13 cellular contexts compared by ENCODE assay signal in the genomic region with DNA sequence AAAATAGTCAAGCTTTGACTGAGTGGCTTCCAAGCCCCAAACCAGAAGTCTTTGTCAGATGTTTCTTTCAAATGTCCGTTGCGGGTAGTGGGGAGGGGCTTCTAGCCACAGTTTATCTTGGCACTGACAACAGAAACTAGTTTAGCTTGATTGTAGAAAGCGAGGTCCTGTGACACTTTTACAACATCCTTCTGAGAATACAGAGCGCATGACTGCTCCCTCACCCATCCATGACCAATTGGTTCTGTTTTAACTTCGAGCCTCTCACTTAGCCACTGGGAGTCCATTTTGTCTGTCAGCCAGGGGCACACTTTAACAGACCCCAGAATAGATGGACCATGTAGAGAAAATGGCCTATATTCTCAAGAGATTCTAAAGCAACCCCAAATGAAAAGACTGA.
DNase-seq lines count a peak whose midpoint lies in the region; ATAC-seq and TF ChIP-seq lines count a peak whose summit lies in the region.
"Had no signal": no experiment of that assay in that cellular context is flagged by ENCODE, and none has a peak within 500 bp of the region (broad histone marks: within the 10 kb centered on the region; RNA-seq: fewer than 3 reads in every experiment).

No MANE protein-coding gene starts in this region.

- intact Hi-C loops in posterior vena cava (cut with DNase I): no loop called here
- intact Hi-C loops in breast epithelium (cut with DNase I; ENCODE audit: low total_unique reads): no loop called here

- 0 out of 2 replicates have a peak overlapping the region, but pooled peaks have one; percentile 17 for H3K4me3 ChIP-seq in Karpas-422 (ENCODE audit: low read length)
- H3K4me3 ChIP-seq in breast epithelium: no peak overlapping the region
- H3K4me3 ChIP-seq: psoas muscle had no signal

- H3K9me2 ChIP-seq in Karpas-422 (replicated peaks; ENCODE audit: insufficient read depth, low read length): no peaks in the 10 kb centered on the region

- H3K27ac ChIP-seq in Karpas-422 (ENCODE audit: low read length): no peak overlapping the region
- H3K27ac ChIP-seq in breast epithelium: no peak overlapping the region
- H3K27ac ChIP-seq: psoas muscle had no signal

- H3K4me3 Mint-ChIP-seq in nephron: no peak overlapping the region
- H3K4me3 Mint-ChIP-seq in stimulated activated naive CD8-positive, alpha-beta T cell treated with anti-CD3 and anti-CD28 coated beads, Interleukin-15, amount 100 ng/mL, for 72 hours: no peak overlapping the region

- H4K20me1 ChIP-seq in Karpas-422 (ENCODE audit: insufficient read depth, low read depth, low read length): no peaks in the 10 kb centered on the region

- H3K9me3 Mint-ChIP-seq in nephron: peaks cover 6% of the 10 kb centered on the region
- peaks cover 0 to 5% of the 10 kb centered on the region in 2 donors for H3K9me3 Mint-ChIP-seq in stimulated activated naive CD8-positive, alpha-beta T cell treated with anti-CD3 and anti-CD28 coated beads, Interleukin-15, amount 100 ng/mL, for 72 hours

- peak overlapping the region; percentile 63 to 78 (median 74) for H3K27ac Mint-ChIP-seq in nephron
- no peak overlapping the region for H3K27ac Mint-ChIP-seq in stimulated activated naive CD8-positive, alpha-beta T cell treated with anti-CD3 and anti-CD28 coated beads, Interleukin-15, amount 100 ng/mL, for 72 hours

- H3K36me3 ChIP-seq in Karpas-422 (ENCODE audit: insufficient read depth, low read length) (no peaks in the 10 kb centered on the region), breast epithelium (no peaks in the 10 kb centered on the region)

- TF ChIP-seq CTCF in nephron (IDR thresholded peaks at IDR 0.05; ENCODE audit: unreplicated experiment in 3 of 3) (no peak), breast epithelium (IDR thresholded peaks at IDR 0.05) (no peak)

- H3K4me1 ChIP-seq in Karpas-422 (ENCODE audit: low read length) (peaks cover 28% of the 10 kb centered on the region), breast epithelium (no peaks in the 10 kb centered on the region)
- H3K4me1 ChIP-seq: psoas muscle had no signal

- peaks cover 5% of the 10 kb centered on the region for H3K4me1 Mint-ChIP-seq in nephron
- H3K4me1 Mint-ChIP-seq in stimulated activated naive CD8-positive, alpha-beta T cell treated with anti-CD3 and anti-CD28 coated beads, Interleukin-15, amount 100 ng/mL, for 72 hours: no peaks in the 10 kb centered on the region

- H3K27me3 Mint-ChIP-seq in nephron (ENCODE audit: low read depth): no peaks in the 10 kb centered on the region
- H3K27me3 Mint-ChIP-seq in stimulated activated naive CD8-positive, alpha-beta T cell treated with anti-CD3 and anti-CD28 coated beads, Interleukin-15, amount 100 ng/mL, for 72 hours: no peaks in the 10 kb centered on the region

- ATAC-seq in GM18870 (IDR thresholded peaks at IDR 0.05; ENCODE audit: unreplicated experiment) (peak; percentile 98), HG02588 (IDR thresholded peaks at IDR 0.05; ENCODE audit: unreplicated experiment) (peak; percentile 84)
- no peak for ATAC-seq in stimulated activated naive CD8-positive, alpha-beta T cell treated with anti-CD3 and anti-CD28 coated beads, Interleukin-15, amount 100 ng/mL, for 72 hours
- ATAC-seq: Panc1, psoas muscle had no signal

- H3K36me3 Mint-ChIP-seq in nephron (ENCODE audit: low read depth): no peaks in the 10 kb centered on the region

- H3K4me2 ChIP-seq in Karpas-422 (ENCODE audit: low read depth, low read length, poor library complexity, severe bottlenecking): peak overlapping the region; percentile 41

- DNase-seq in Karpas-422 (peak; percentile 50), posterior vena cava (ENCODE audit: low spot score) (no peak), NCI-H2029 treated with DMSO at 0.1 percent for 48 hours (lab: John Stamatoyannopoulos, UW) (no peak), breast epithelium (ENCODE audit: low spot score in 2 of 2) (no peak)
- DNase-seq in stimulated activated naive CD8-positive, alpha-beta T cell treated with anti-CD3 and anti-CD28 coated beads, Interleukin-15, amount 100 ng/mL, for 72 hours: no peak
- DNase-seq: activated CD4-positive, alpha-beta T cell treated with anti-CD3 and anti-CD28 coated beads for 4 hours; IMR-90; psoas muscle; stimulated activated naive CD4-positive, alpha-beta T cell treated with Interleukin-2 at 50 U/mL for 16 hours had no signal

- no peak overlapping the region for H3K9ac ChIP-seq in Karpas-422 (ENCODE audit: low read length)

- H2AFZ ChIP-seq in Karpas-422 (ENCODE audit: low read length): no peak overlapping the region

- TF ChIP-seq POLR2A in breast epithelium (IDR thresholded peaks at IDR 0.05): no peak

- H3K9me3 ChIP-seq in Karpas-422 (ENCODE audit: low read length) (no peaks in the 10 kb centered on the region), breast epithelium (no peaks in the 10 kb centered on the region)
- H3K9me3 ChIP-seq: psoas muscle had no signal

- H3K27me3 ChIP-seq in Karpas-422 (ENCODE audit: low read length): no peaks in the 10 kb centered on the region
- no peaks in the 10 kb centered on the region for H3K27me3 ChIP-seq in breast epithelium

- H3K79me2 ChIP-seq in Karpas-422 (ENCODE audit: low read length): no peaks in the 10 kb centered on the region

Comparison
In these comparisons a context has a peak if more than half of its experiments do, and no peak if none do; other contexts are left out.
1. H3K27ac Mint-ChIP-seq: peak in nephron (3 of 3); none in stimulated activated naive CD8-positive, alpha-beta T cell treated with anti-CD3 and anti-CD28 coated beads, Interleukin-15, amount 100 ng/mL, for 72 hours (0 of 2).